9 cellular contexts compared by ENCODE assay signal in the genomic region with DNA sequence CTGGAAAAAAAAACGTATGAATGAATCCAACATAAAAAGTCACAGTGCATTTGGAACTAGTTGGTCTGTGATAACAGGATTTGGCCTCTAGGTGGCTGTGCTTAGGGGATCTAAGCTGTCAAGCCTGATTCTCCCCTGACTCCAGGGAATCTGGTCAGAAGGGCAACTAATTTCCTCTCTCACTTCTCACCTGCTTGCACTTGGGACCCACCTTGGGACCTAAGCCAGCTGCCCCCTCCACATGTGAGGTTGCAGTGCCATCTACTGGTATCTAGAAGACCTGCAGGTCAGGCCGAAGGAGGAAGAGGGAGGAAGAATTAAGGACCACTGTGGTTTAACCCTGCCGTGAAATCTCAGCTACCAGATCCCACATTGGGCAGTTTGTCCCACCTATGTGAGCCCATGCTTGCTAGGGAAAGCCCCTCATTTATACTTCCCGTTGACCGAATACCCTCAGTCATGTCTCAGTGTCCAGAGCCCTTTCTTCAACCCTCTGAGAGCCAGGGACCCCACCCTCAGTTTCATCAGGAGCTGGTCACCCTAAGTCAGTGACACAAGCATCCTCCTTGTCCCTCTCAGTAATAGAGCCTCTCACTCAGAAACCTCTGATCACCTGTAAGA. TPM values are rescaled to one million over a fixed set of nuclear protein-coding genes. Genes with fewer than 3 reads are reported as not detected.
DNase-seq lines count a peak whose midpoint lies in the region; ATAC-seq, FAIRE-seq and TF ChIP-seq lines count a peak whose summit lies in the region.
"Had no signal": no experiment of that assay in that cellular context is flagged by ENCODE, and none has a peak within 500 bp of the region (broad histone marks: within the 10 kb centered on the region; RNA-seq: fewer than 3 reads in every experiment).

No MANE protein-coding gene starts in this region.

- no peak for FAIRE-seq in HTR-8/SVneo (lab: Jason Lieb, UNC)
- FAIRE-seq: TTC549 had no signal

- H3K27ac ChIP-seq in neutrophil, result no peak overlapping the region

- H3K27me3 ChIP-seq in neutrophil, result peaks cover 20% of the 10 kb centered on the region

- no peak overlapping the region for H3K4me3 ChIP-seq in neutrophil (ENCODE audit: low read depth in 1 of 2, low read length in 1 of 2)

- H3K4me1 Mint-ChIP-seq in activated T-cell treated with anti-CD3 and anti-CD28 coated beads, Interleukin-2, amount 50 U/mL, for 24 hours (ENCODE audit: low read depth), result peaks cover 42% of the 10 kb centered on the region
- H3K4me1 Mint-ChIP-seq in type B pancreatic cell (ENCODE audit: unreplicated experiment), result peaks cover 10% of the 10 kb centered on the region

- no peak overlapping the region for H3K27ac Mint-ChIP-seq in activated T-cell treated with anti-CD3 and anti-CD28 coated beads, Interleukin-2, amount 50 U/mL, for 24 hours
- H3K27ac Mint-ChIP-seq in type B pancreatic cell, result peak overlapping the region; percentile 51

- ATAC-seq in GM21381 (IDR thresholded peaks at IDR 0.05; ENCODE audit: unreplicated experiment), result peak; percentile 80

- H3K27me3 Mint-ChIP-seq in activated T-cell treated with anti-CD3 and anti-CD28 coated beads, Interleukin-2, amount 50 U/mL, for 24 hours, result no peaks in the 10 kb centered on the region
- peaks cover 4% of the 10 kb centered on the region for H3K27me3 Mint-ChIP-seq in type B pancreatic cell

- no peak overlapping the region for H3K4me3 Mint-ChIP-seq in activated T-cell treated with anti-CD3 and anti-CD28 coated beads, Interleukin-2, amount 50 U/mL, for 24 hours
- peak overlapping the region; percentile 6 for H3K4me3 Mint-ChIP-seq in type B pancreatic cell

- no peaks in the 10 kb centered on the region for H3K4me1 ChIP-seq in neutrophil (ENCODE audit: control insufficient read depth in 1 of 2, insufficient read depth in 1 of 2, low read depth in 1 of 2, low read length in 1 of 2)

- no peaks in the 10 kb centered on the region for H3K36me3 ChIP-seq in neutrophil

- TF ChIP-seq CTCF in neutrophil (IDR thresholded peaks at IDR 0.05) (peak; percentile 84), type B pancreatic cell (conservative IDR thresholded peaks at IDR 0.05) (peak; percentile 96)

- H3K9me3 Mint-ChIP-seq in activated T-cell treated with anti-CD3 and anti-CD28 coated beads, Interleukin-2, amount 50 U/mL, for 24 hours, result no peaks in the 10 kb centered on the region
- H3K9me3 Mint-ChIP-seq in type B pancreatic cell, result no peaks in the 10 kb centered on the region

- H3K9me3 ChIP-seq in neutrophil, result no peaks in the 10 kb centered on the region

- DNase-seq in DMS153 (lab: John Stamatoyannopoulos, UW) (peak; percentile 81), HTR-8/SVneo (ENCODE audit: insufficient read length, low spot score) (peak; percentile 26), OCI-M1 (lab: John Stamatoyannopoulos, UW) (peak; percentile 68), fibroblast of peridontal ligament (ENCODE audit: extremely low read depth) (peak; percentile 49), type B pancreatic cell (ENCODE audit: extremely low spot score, unreplicated experiment) (no peak)
- peak; percentile 73 for DNase-seq in activated T-cell treated with anti-CD3 and anti-CD28 coated beads, Interleukin-2, amount 50 U/mL, for 24 hours

- H3K36me3 Mint-ChIP-seq in activated T-cell treated with anti-CD3 and anti-CD28 coated beads, Interleukin-2, amount 50 U/mL, for 24 hours (ENCODE audit: low read depth), result no peaks in the 10 kb centered on the region
- H3K36me3 Mint-ChIP-seq in type B pancreatic cell, result no peaks in the 10 kb centered on the region

RNA-seq across cellular contexts. Expression of a gene that starts 33.2 kb away (rescaled TPM):
- 4.2 and 7.9 TPM in 2 replicates for total RNA-seq in type B pancreatic cell (ENCODE audit: low replicate concordance)

RNA-seq across cellular contexts. Expression of a gene that starts 36.8 kb away (rescaled TPM):
- total RNA-seq in type B pancreatic cell (ENCODE audit: low replicate concordance), result 31.6 and 50.0 TPM in 2 replicates
